ENCODE assay signal across 13 cellular contexts in the genomic region with DNA sequence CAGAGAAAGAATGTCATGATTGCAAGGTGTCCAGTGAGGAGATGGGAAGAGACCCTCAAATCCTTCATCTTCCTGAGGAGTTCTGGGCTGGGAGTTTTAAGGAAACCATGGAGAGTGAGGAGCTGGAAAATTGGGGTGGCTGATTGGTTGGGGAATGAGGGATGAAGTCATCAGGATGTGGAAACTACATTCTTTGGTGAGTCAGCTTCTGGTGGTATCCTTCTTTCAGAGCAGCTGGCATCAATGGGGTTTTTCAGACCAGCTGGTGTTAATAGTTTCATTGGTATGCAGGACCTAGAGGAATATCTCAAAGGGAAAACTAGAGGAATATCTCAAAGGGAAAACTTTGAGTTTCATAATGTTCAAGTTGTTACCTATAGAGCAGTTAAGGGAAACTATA. TPM values are rescaled to one million over a fixed set of nuclear protein-coding genes. Genes with fewer than 3 reads are reported as not detected.
DNase-seq lines count a peak whose midpoint lies in the region; TF ChIP-seq lines count a peak whose summit lies in the region.
"Had no signal": no experiment of that assay in that cellular context is flagged by ENCODE, and none has a peak within 500 bp of the region (broad histone marks: within the 10 kb centered on the region; RNA-seq: fewer than 3 reads in every experiment).

No MANE protein-coding gene starts in this region.

- H3K27me3 Mint-ChIP-seq in activated T-helper 1 cell treated with anti-CD3 and anti-CD28 coated beads, Interleukin-12 subunit alpha, Interleukin-12 subunit beta, Interleukin-2, Interleukin-4 antibody, amounts not matched to agents 30 ng/mL and 10 ng/mL and 1 ng/mL, durations not matched to agents 14 hours and 24 hours and 36 hours (ENCODE audit: insufficient read depth), result no peaks in the 10 kb centered on the region
- H3K27me3 Mint-ChIP-seq: activated CD4-positive, alpha-beta T cell treated with anti-CD3 and anti-CD28 coated beads, Interleukin-2, amount 10 ng/mL, durations not matched to agents 7 days and 5 days had no signal

- DNase-seq in DMS 273 (lab: John Stamatoyannopoulos, UW; ENCODE audit: unreplicated experiment) (peak; percentile 29), RPMI7951 (ENCODE audit: low read depth) (peak; percentile 85), epithelial cell of esophagus (ENCODE audit: low read depth) (peak; percentile 89), midbrain (lab: John Stamatoyannopoulos, UW) (peak; percentile 11), NCI-H446 (lab: John Stamatoyannopoulos, UW) (no peak), NCI-H1694 (lab: John Stamatoyannopoulos, UW) (no peak), SKM-1 treated with dmso at 0.1 percent for 144 hours (lab: John Stamatoyannopoulos, UW; ENCODE audit: unreplicated experiment) (no peak)
- no peak for DNase-seq in activated T-helper 1 cell treated with anti-CD3 and anti-CD28 coated beads, Interleukin-12 subunit alpha, Interleukin-12 subunit beta, Interleukin-2, Interleukin-4 antibody, amounts not matched to agents 30 ng/mL and 10 ng/mL and 1 ng/mL, durations not matched to agents 14 hours and 24 hours and 36 hours (ENCODE audit: low spot score)
- DNase-seq: activated CD4-positive, alpha-beta T cell treated with anti-CD3 and anti-CD28 coated beads, Interleukin-2, amount 10 ng/mL, durations not matched to agents 7 days and 5 days; H7; heart right ventricle; NCI-H2029 treated with DMSO at 0.1 percent for 48 hours; SIG-M5 had no signal

- intact Hi-C loops in activated T-helper 1 cell treated with anti-CD3 and anti-CD28 coated beads, Interleukin-12 subunit alpha, Interleukin-12 subunit beta, Interleukin-2, Interleukin-4 antibody, amounts not matched to agents 30 ng/mL and 10 ng/mL and 1 ng/mL, durations not matched to agents 14 hours and 24 hours and 36 hours (cut with micrococcal nuclease), result no loop called here

- no peaks in the 10 kb centered on the region for H3K36me3 Mint-ChIP-seq in activated T-helper 1 cell treated with anti-CD3 and anti-CD28 coated beads, Interleukin-12 subunit alpha, Interleukin-12 subunit beta, Interleukin-2, Interleukin-4 antibody, amounts not matched to agents 30 ng/mL and 10 ng/mL and 1 ng/mL, durations not matched to agents 14 hours and 24 hours and 36 hours (ENCODE audit: low read depth)

- no peaks in the 10 kb centered on the region for H3K9me3 Mint-ChIP-seq in activated T-helper 1 cell treated with anti-CD3 and anti-CD28 coated beads, Interleukin-12 subunit alpha, Interleukin-12 subunit beta, Interleukin-2, Interleukin-4 antibody, amounts not matched to agents 30 ng/mL and 10 ng/mL and 1 ng/mL, durations not matched to agents 14 hours and 24 hours and 36 hours
- H3K9me3 Mint-ChIP-seq: activated CD4-positive, alpha-beta T cell treated with anti-CD3 and anti-CD28 coated beads, Interleukin-2, amount 10 ng/mL, durations not matched to agents 7 days and 5 days had no signal

- TF ChIP-seq CTCF in epithelial cell of esophagus (IDR thresholded peaks at IDR 0.05; ENCODE audit: insufficient read depth, low read depth, low read length, missing control alignments), result no peak

- H3K4me3 ChIP-seq in epithelial cell of esophagus (ENCODE audit: low read length), result no peak overlapping the region
- H3K4me3 ChIP-seq: heart right ventricle had no signal

- H3K27ac Mint-ChIP-seq in activated T-helper 1 cell treated with anti-CD3 and anti-CD28 coated beads, Interleukin-12 subunit alpha, Interleukin-12 subunit beta, Interleukin-2, Interleukin-4 antibody, amounts not matched to agents 30 ng/mL and 10 ng/mL and 1 ng/mL, durations not matched to agents 14 hours and 24 hours and 36 hours, result no peak overlapping the region
- H3K27ac Mint-ChIP-seq: activated CD4-positive, alpha-beta T cell treated with anti-CD3 and anti-CD28 coated beads, Interleukin-2, amount 10 ng/mL, durations not matched to agents 7 days and 5 days had no signal

- H3K4me3 Mint-ChIP-seq in activated T-helper 1 cell treated with anti-CD3 and anti-CD28 coated beads, Interleukin-12 subunit alpha, Interleukin-12 subunit beta, Interleukin-2, Interleukin-4 antibody, amounts not matched to agents 30 ng/mL and 10 ng/mL and 1 ng/mL, durations not matched to agents 14 hours and 24 hours and 36 hours, result no peak overlapping the region
- H3K4me3 Mint-ChIP-seq: activated CD4-positive, alpha-beta T cell treated with anti-CD3 and anti-CD28 coated beads, Interleukin-2, amount 10 ng/mL, durations not matched to agents 7 days and 5 days had no signal

- H3K4me1 Mint-ChIP-seq in activated T-helper 1 cell treated with anti-CD3 and anti-CD28 coated beads, Interleukin-12 subunit alpha, Interleukin-12 subunit beta, Interleukin-2, Interleukin-4 antibody, amounts not matched to agents 30 ng/mL and 10 ng/mL and 1 ng/mL, durations not matched to agents 14 hours and 24 hours and 36 hours (ENCODE audit: low read depth), result no peaks in the 10 kb centered on the region
- H3K4me1 Mint-ChIP-seq: activated CD4-positive, alpha-beta T cell treated with anti-CD3 and anti-CD28 coated beads, Interleukin-2, amount 10 ng/mL, durations not matched to agents 7 days and 5 days had no signal

RNA-seq across cellular contexts. Expression of a gene that starts 45.2 kb away (rescaled TPM):
- total RNA-seq in RPMI7951 (2014; rRNA removed; shearing (Covaris generic)), result under 0.01 and 0.10 TPM in 2 replicates
- not detected in 2 replicates for total RNA-seq in activated T-helper 1 cell treated with anti-CD3 and anti-CD28 coated beads, Interleukin-12 subunit alpha, Interleukin-12 subunit beta, Interleukin-2, Interleukin-4 antibody, amounts not matched to agents 30 ng/mL and 10 ng/mL and 1 ng/mL, durations not matched to agents 14 hours and 24 hours and 36 hours
- total RNA-seq: activated CD4-positive, alpha-beta T cell treated with anti-CD3 and anti-CD28 coated beads, Interleukin-2, amount 10 ng/mL, durations not matched to agents 7 days and 5 days had no signal

Comparison
In these comparisons a context has a peak if more than half of its experiments do, and no peak if none do; other contexts are left out.
1. DNase-seq: peak in DMS 273 (single experiment), RPMI7951 (single experiment), epithelial cell of esophagus (single experiment) and midbrain (single experiment); none in NCI-H446 (0 of 2), NCI-H1694 (single experiment), SKM-1 treated with dmso at 0.1 percent for 144 hours (single experiment) and activated T-helper 1 cell treated with anti-CD3 and anti-CD28 coated beads, Interleukin-12 subunit alpha, Interleukin-12 subunit beta, Interleukin-2, Interleukin-4 antibody, amounts not matched to agents 30 ng/mL and 10 ng/mL and 1 ng/mL, durations not matched to agents 14 hours and 24 hours and 36 hours (single experiment).